Comparison of ENCODE assay signal across 13 cellular contexts in the genomic region with DNA sequence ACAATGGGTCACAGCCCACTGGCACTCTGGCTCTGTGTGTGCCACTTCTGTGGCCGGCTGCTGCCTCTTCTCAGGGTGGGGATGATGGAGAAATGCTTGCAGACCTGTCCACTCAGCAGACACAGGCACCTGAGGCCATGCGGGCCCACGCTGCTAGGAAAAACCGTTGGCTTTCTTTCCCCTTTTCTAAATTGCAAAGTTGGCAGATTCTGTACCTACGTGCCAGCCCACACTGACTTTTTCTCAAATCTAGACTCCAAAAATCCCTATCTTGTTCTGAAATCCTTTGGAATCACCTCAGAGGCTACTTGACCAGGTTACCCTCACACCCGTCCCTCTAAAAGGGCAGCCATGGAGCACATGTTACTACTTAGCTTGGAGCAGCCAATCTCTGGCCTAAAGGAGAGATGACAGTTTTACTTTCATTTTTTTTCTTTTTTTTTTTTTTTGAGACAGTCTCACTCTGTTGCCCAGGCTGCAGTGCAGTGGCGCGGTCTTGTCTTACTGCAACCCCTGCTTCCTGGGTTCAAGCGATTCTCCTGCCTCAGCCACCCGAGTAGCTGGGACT.
DNase-seq lines count a peak whose midpoint lies in the region; ATAC-seq and TF ChIP-seq lines count a peak whose summit lies in the region.
"Had no signal": no experiment of that assay in that cellular context is flagged by ENCODE, and none has a peak within 500 bp of the region (broad histone marks: within the 10 kb centered on the region; RNA-seq: fewer than 3 reads in every experiment).

No MANE protein-coding gene starts in this region.

- no peak for ATAC-seq in WTC11
- ATAC-seq in effector memory CD8-positive, alpha-beta T cell (replicated peaks): no peak
- ATAC-seq: mucosa of descending colon, Panc1, sciatic nerve had no signal

- intact Hi-C loops in cardiac septum (cut with DNase I): no loop called here

- H3K4me3 ChIP-seq in BLaER1 (no peak overlapping the region), BE2C (ENCODE audit: low read depth, low read length) (no peak overlapping the region)
- H3K4me3 ChIP-seq: mucosa of descending colon had no signal

- H3K27me3 ChIP-seq in BLaER1 (no peaks in the 10 kb centered on the region), BE2C (no peaks in the 10 kb centered on the region)

- H3K9ac ChIP-seq in BLaER1: no peak overlapping the region

- peak overlapping the region; percentile 82 for H3K4me2 ChIP-seq in BLaER1

- H3K36me3 ChIP-seq in BLaER1 (peaks cover 37% of the 10 kb centered on the region), BE2C (peaks cover 8% of the 10 kb centered on the region)

- no peaks in the 10 kb centered on the region for H3K9me3 ChIP-seq in BLaER1
- no peaks in the 10 kb centered on the region for H3K9me3 ChIP-seq in BE2C
- H3K9me3 ChIP-seq: mucosa of descending colon had no signal

- DNase-seq in GM13977 (ENCODE audit: low spot score): peak; percentile 56
- DNase-seq in WTC11 (ENCODE audit: low spot score): no peak
- DNase-seq in mesenteric fat pad (ENCODE audit: low spot score): peak; percentile 41
- DNase-seq in BE2C: no peak
- no peak for DNase-seq in cardiac septum (ENCODE audit: low spot score)
- DNase-seq in effector memory CD8-positive, alpha-beta T cell: no peak
- no peak for DNase-seq in UCSD-AML1 (lab: John Stamatoyannopoulos, UW; ENCODE audit: unreplicated experiment)
- DNase-seq: mucosa of descending colon, NCI-H345 had no signal

- H3K4me3 Mint-ChIP-seq in WTC11: no peak overlapping the region
- no peak overlapping the region for H3K4me3 Mint-ChIP-seq in effector memory CD8-positive, alpha-beta T cell

- peaks cover 69% of the 10 kb centered on the region for H3K4me1 ChIP-seq in BLaER1
- peaks cover 23% of the 10 kb centered on the region for H3K4me1 ChIP-seq in BE2C

- H3K4me1 Mint-ChIP-seq in WTC11: peaks cover 28% of the 10 kb centered on the region
- H3K4me1 Mint-ChIP-seq in effector memory CD8-positive, alpha-beta T cell (ENCODE audit: low read depth in 2 of 2): peaks cover 23% of the 10 kb centered on the region in 2 donors

- no peaks in the 10 kb centered on the region for H3K27me3 Mint-ChIP-seq in WTC11 (ENCODE audit: low read depth)
- H3K27me3 Mint-ChIP-seq in effector memory CD8-positive, alpha-beta T cell: no peaks in the 10 kb centered on the region
- H3K27me3 Mint-ChIP-seq: CD8-positive, alpha-beta memory T cell had no signal

- in situ Hi-C loops in GM13977 (cut with MboI; ENCODE audit: low pct_unique_long_range_greater_than_20kb, low sequenced_read_pairs, unreplicated experiment): no loop called here

- 0 out of 2 replicates have a peak overlapping the region, but pooled peaks have one; percentile 35 for H3K27ac Mint-ChIP-seq in WTC11
- peak overlapping the region in 1 of 2 donors; percentile 38 for H3K27ac Mint-ChIP-seq in effector memory CD8-positive, alpha-beta T cell

- no peak overlapping the region; the same call in 1 of the 2 replicates for H3K27ac ChIP-seq in BLaER1

- CTCF ChIA-PET in WTC11 (lab: Charles Lee): interaction anchor here (1.1 kb wide), 1 partner anchor 17 kb away, joined by 3 read pairs; no protein-coding TSS in a partner anchor

- POLR2A ChIA-PET in WTC11 (lab: Charles Lee): interaction anchor here (0.7 kb wide), 1 partner anchor 789 kb away, joined by 3 read pairs; no protein-coding TSS in a partner anchor

- H4K20me1 ChIP-seq in BLaER1: peaks cover 77% of the 10 kb centered on the region

- TF ChIP-seq CTCF in GM13977 (IDR thresholded peaks at IDR 0.05; ENCODE audit: extremely low read depth, insufficient read depth, missing control alignments): no peak
- no peak for TF ChIP-seq CTCF in WTC11 (IDR thresholded peaks at IDR 0.05)
- no peak for TF ChIP-seq CTCF in BE2C (IDR thresholded peaks at IDR 0.05; ENCODE audit: low read depth, low read length)

- no peaks in the 10 kb centered on the region for H3K9me3 Mint-ChIP-seq in WTC11
- H3K9me3 Mint-ChIP-seq in effector memory CD8-positive, alpha-beta T cell: no peaks in the 10 kb centered on the region
- H3K9me3 Mint-ChIP-seq: CD8-positive, alpha-beta memory T cell had no signal

- H3K36me3 Mint-ChIP-seq in WTC11: peaks cover 4% of the 10 kb centered on the region
- peaks cover 18% of the 10 kb centered on the region for H3K36me3 Mint-ChIP-seq in effector memory CD8-positive, alpha-beta T cell (ENCODE audit: insufficient read depth)

TF ChIP-seq in WTC11, 78 proteins besides CTCF, POLR2A, EP300 and RAD21:
- TF ChIP-seq, protein P1, sequence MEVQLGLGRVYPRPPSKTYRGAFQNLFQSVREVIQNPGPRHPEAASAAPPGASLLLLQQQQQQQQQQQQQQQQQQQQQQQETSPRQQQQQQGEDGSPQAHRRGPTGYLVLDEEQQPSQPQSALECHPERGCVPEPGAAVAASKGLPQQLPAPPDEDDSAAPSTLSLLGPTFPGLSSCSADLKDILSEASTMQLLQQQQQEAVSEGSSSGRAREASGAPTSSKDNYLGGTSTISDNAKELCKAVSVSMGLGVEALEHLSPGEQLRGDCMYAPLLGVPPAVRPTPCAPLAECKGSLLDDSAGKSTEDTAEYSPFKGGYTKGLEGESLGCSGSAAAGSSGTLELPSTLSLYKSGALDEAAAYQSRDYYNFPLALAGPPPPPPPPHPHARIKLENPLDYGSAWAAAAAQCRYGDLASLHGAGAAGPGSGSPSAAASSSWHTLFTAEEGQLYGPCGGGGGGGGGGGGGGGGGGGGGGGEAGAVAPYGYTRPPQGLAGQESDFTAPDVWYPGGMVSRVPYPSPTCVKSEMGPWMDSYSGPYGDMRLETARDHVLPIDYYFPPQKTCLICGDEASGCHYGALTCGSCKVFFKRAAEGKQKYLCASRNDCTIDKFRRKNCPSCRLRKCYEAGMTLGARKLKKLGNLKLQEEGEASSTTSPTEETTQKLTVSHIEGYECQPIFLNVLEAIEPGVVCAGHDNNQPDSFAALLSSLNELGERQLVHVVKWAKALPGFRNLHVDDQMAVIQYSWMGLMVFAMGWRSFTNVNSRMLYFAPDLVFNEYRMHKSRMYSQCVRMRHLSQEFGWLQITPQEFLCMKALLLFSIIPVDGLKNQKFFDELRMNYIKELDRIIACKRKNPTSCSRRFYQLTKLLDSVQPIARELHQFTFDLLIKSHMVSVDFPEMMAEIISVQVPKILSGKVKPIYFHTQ (CRISPR knock-in tag; IDR thresholded peaks at IDR 0.05): no peak
- TF ChIP-seq, protein P2, sequence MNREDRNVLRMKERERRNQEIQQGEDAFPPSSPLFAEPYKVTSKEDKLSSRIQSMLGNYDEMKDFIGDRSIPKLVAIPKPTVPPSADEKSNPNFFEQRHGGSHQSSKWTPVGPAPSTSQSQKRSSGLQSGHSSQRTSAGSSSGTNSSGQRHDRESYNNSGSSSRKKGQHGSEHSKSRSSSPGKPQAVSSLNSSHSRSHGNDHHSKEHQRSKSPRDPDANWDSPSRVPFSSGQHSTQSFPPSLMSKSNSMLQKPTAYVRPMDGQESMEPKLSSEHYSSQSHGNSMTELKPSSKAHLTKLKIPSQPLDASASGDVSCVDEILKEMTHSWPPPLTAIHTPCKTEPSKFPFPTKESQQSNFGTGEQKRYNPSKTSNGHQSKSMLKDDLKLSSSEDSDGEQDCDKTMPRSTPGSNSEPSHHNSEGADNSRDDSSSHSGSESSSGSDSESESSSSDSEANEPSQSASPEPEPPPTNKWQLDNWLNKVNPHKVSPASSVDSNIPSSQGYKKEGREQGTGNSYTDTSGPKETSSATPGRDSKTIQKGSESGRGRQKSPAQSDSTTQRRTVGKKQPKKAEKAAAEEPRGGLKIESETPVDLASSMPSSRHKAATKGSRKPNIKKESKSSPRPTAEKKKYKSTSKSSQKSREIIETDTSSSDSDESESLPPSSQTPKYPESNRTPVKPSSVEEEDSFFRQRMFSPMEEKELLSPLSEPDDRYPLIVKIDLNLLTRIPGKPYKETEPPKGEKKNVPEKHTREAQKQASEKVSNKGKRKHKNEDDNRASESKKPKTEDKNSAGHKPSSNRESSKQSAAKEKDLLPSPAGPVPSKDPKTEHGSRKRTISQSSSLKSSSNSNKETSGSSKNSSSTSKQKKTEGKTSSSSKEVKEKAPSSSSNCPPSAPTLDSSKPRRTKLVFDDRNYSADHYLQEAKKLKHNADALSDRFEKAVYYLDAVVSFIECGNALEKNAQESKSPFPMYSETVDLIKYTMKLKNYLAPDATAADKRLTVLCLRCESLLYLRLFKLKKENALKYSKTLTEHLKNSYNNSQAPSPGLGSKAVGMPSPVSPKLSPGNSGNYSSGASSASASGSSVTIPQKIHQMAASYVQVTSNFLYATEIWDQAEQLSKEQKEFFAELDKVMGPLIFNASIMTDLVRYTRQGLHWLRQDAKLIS (CRISPR knock-in tag; IDR thresholded peaks at IDR 0.05; ENCODE audit: borderline replicate concordance): no peak
- TF ChIP-seq ETV6 (CRISPR knock-in tag; IDR thresholded peaks at IDR 0.05) (no peak), CBFB (CRISPR knock-in tag; IDR thresholded peaks at IDR 0.05; ENCODE audit: low read depth) (no peak), ZNF671 (CRISPR knock-in tag; IDR thresholded peaks at IDR 0.05) (no peak), IRF2 (CRISPR knock-in tag; IDR thresholded peaks at IDR 0.05; ENCODE audit: borderline replicate concordance, low read depth) (no peak), FOXJ3 (CRISPR knock-in tag; IDR thresholded peaks at IDR 0.05; ENCODE audit: borderline replicate concordance) (no peak), FOXP1 (CRISPR knock-in tag; IDR thresholded peaks at IDR 0.05; ENCODE audit: borderline replicate concordance) (no peak), SMAD4 (CRISPR knock-in tag; IDR thresholded peaks at IDR 0.05) (no peak)
- TF ChIP-seq, protein P3, sequence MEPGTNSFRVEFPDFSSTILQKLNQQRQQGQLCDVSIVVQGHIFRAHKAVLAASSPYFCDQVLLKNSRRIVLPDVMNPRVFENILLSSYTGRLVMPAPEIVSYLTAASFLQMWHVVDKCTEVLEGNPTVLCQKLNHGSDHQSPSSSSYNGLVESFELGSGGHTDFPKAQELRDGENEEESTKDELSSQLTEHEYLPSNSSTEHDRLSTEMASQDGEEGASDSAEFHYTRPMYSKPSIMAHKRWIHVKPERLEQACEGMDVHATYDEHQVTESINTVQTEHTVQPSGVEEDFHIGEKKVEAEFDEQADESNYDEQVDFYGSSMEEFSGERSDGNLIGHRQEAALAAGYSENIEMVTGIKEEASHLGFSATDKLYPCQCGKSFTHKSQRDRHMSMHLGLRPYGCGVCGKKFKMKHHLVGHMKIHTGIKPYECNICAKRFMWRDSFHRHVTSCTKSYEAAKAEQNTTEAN (CRISPR knock-in tag; IDR thresholded peaks at IDR 0.05): no peak
- TF ChIP-seq, protein P4, sequence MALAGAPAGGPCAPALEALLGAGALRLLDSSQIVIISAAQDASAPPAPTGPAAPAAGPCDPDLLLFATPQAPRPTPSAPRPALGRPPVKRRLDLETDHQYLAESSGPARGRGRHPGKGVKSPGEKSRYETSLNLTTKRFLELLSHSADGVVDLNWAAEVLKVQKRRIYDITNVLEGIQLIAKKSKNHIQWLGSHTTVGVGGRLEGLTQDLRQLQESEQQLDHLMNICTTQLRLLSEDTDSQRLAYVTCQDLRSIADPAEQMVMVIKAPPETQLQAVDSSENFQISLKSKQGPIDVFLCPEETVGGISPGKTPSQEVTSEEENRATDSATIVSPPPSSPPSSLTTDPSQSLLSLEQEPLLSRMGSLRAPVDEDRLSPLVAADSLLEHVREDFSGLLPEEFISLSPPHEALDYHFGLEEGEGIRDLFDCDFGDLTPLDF (CRISPR knock-in tag; IDR thresholded peaks at IDR 0.05): no peak

Comparison
In these comparisons a context has a peak if more than half of its experiments do, and no peak if none do; other contexts are left out.
1. DNase-seq: peak in GM13977 (single experiment) and mesenteric fat pad (single experiment); none in WTC11 (single experiment), BE2C (single experiment), cardiac septum (single experiment), effector memory CD8-positive, alpha-beta T cell (0 of 3) and UCSD-AML1 (single experiment).